ENCODE assay signal across 15 cellular contexts in genomic region chr14:61965030-61965745, GRCh38.
DNase-seq lines count a peak whose midpoint lies in the region; ATAC-seq and TF ChIP-seq lines count a peak whose summit lies in the region.
"Had no signal": no experiment of that assay in that cellular context is flagged by ENCODE, and none has a peak within 500 bp of the region (broad histone marks: within the 10 kb centered on the region; RNA-seq: fewer than 3 reads in every experiment).

No MANE protein-coding gene starts in this region.

- H3K9ac ChIP-seq in fibroblast of lung (ENCODE audit: insufficient read depth, low read length) (no peak overlapping the region), smooth muscle cell (ENCODE audit: low read depth) (peak overlapping the region; percentile 35)

- H3K36me3 Mint-ChIP-seq in activated CD4-positive, alpha-beta T cell treated with anti-CD3 and anti-CD28 coated beads for 36 hours (ENCODE audit: low read depth) = no peaks in the 10 kb centered on the region

- ATAC-seq in GM19328 (IDR thresholded peaks at IDR 0.05; ENCODE audit: unreplicated experiment) = no peak
- no peak for ATAC-seq in activated CD4-positive, alpha-beta T cell treated with anti-CD3 and anti-CD28 coated beads for 36 hours

- peak overlapping the region; percentile 69 for H3K4me2 ChIP-seq in fibroblast of lung (ENCODE audit: extremely low read depth, insufficient read depth, low read length)
- H3K4me2 ChIP-seq in smooth muscle cell = peak overlapping the region; percentile 60

- no peaks in the 10 kb centered on the region for H3K4me1 Mint-ChIP-seq in activated CD4-positive, alpha-beta T cell treated with anti-CD3 and anti-CD28 coated beads for 36 hours

- H3F3A ChIP-seq in smooth muscle cell (ENCODE audit: low read depth) = peaks cover 10% of the 10 kb centered on the region

- peak overlapping the region in 1 of 4 experiments; percentile 7 for H3K4me3 ChIP-seq in fibroblast of lung (replicated peaks in 1 of 4; ENCODE audit: control extremely low read depth in 1 of 4, insufficient read depth in 1 of 4, low read depth in 3 of 4, low read length in 4 of 4)
- no peak overlapping the region for H3K4me3 ChIP-seq in smooth muscle cell
- H3K4me3 ChIP-seq: coronary artery had no signal

- intact Hi-C loops in activated CD4-positive, alpha-beta T cell treated with anti-CD3 and anti-CD28 coated beads for 36 hours (cut with DNase I, micrococcal nuclease) = no loop called here

- H3K27me3 ChIP-seq in fibroblast of lung (ENCODE audit: control insufficient read depth, insufficient read depth, low read length) (no peaks in the 10 kb centered on the region), smooth muscle cell (ENCODE audit: low read depth) (no peaks in the 10 kb centered on the region)

- TF ChIP-seq CTCF in fibroblast of lung (conservative IDR thresholded peaks at IDR 0.05 in 1 of 2, IDR thresholded peaks at IDR 0.05 in 1 of 2; ENCODE audit: low read depth in 1 of 2, low read length in 2 of 2) (no peak), smooth muscle cell (IDR thresholded peaks at IDR 0.05; ENCODE audit: borderline replicate concordance, insufficient read depth, poor library complexity, severe bottlenecking) (no peak)

- DNase-seq in H4 (ENCODE audit: low spot score) = peak; percentile 57
- DNase-seq in RKO (ENCODE audit: low spot score) = peak; percentile 21
- peak; percentile 86 to 96 for DNase-seq in fibroblast of lung (ENCODE audit: low read depth in 2 of 2)
- DNase-seq in smooth muscle cell (lab: John Stamatoyannopoulos, UW; ENCODE audit: unreplicated experiment) = no peak
- no peak for DNase-seq in cerebellar nuclear complex (lab: John Stamatoyannopoulos, UW)
- DNase-seq in activated CD4-positive, alpha-beta T cell treated with anti-CD3 and anti-CD28 coated beads for 36 hours = no peak
- DNase-seq: activated CD4-positive, alpha-beta T cell treated with anti-CD3 and anti-CD28 coated beads, Interleukin-2, amount 50 U/mL, for 1 hour; activated gamma-delta T cell; DMS79; hippocampal formation; NCI-H1105; NCI-H69; substantia nigra had no signal

- H3K4me3 Mint-ChIP-seq in activated CD4-positive, alpha-beta T cell treated with anti-CD3 and anti-CD28 coated beads for 36 hours = no peak overlapping the region

- H3K27ac ChIP-seq in fibroblast of lung (ENCODE audit: insufficient read depth, low read length) (peak overlapping the region; percentile 34), smooth muscle cell (ENCODE audit: low read depth) (peak overlapping the region; percentile 85)
- H3K27ac ChIP-seq: coronary artery had no signal

- no peaks in the 10 kb centered on the region for H3K9me3 ChIP-seq in fibroblast of lung (ENCODE audit: control insufficient read depth, insufficient read depth, low read depth, low read length)
- no peaks in the 10 kb centered on the region for H3K9me3 ChIP-seq in smooth muscle cell (replicated peaks; ENCODE audit: low read depth)

- H4K20me1 ChIP-seq in fibroblast of lung (ENCODE audit: control insufficient read depth, extremely low read depth, insufficient read depth, low read length) (no peaks in the 10 kb centered on the region), smooth muscle cell (ENCODE audit: low read depth) (no peaks in the 10 kb centered on the region)

- POLR2A ChIA-PET in activated CD4-positive, alpha-beta T cell treated with anti-CD3 and anti-CD28 coated beads for 36 hours (lab: Charles Lee) = interaction anchor here (0.6 kb wide), 1 partner anchor 50 kb away, joined by 3 read pairs; no protein-coding TSS in a partner anchor

- 54% methylated on average over 2 of the region's 2 CpGs for WGBS in smooth muscle cell (ENCODE audit: low lambda C conversion rate)

- H3K27me3 Mint-ChIP-seq in activated CD4-positive, alpha-beta T cell treated with anti-CD3 and anti-CD28 coated beads for 36 hours = peaks cover 33% of the 10 kb centered on the region

- H3K4me1 ChIP-seq in fibroblast of lung (ENCODE audit: control insufficient read depth, extremely low read depth, insufficient read depth, low read length) (peaks cover 3% of the 10 kb centered on the region), smooth muscle cell (ENCODE audit: low read depth) (no peaks in the 10 kb centered on the region)

- CTCF ChIA-PET in activated CD4-positive, alpha-beta T cell treated with anti-CD3 and anti-CD28 coated beads for 36 hours (lab: Charles Lee) = interaction anchor here (0.8 kb wide), 1 partner anchor 127 kb away, joined by 4 read pairs; no protein-coding TSS in a partner anchor

- H3K27ac Mint-ChIP-seq in activated CD4-positive, alpha-beta T cell treated with anti-CD3 and anti-CD28 coated beads for 36 hours = no peak overlapping the region

- H2AFZ ChIP-seq in fibroblast of lung (ENCODE audit: low read length) = no peak overlapping the region
- peak overlapping the region; percentile 28 for H2AFZ ChIP-seq in smooth muscle cell (ENCODE audit: low read depth)

- no peaks in the 10 kb centered on the region for H3K9me3 Mint-ChIP-seq in activated CD4-positive, alpha-beta T cell treated with anti-CD3 and anti-CD28 coated beads for 36 hours (ENCODE audit: low read depth)

- H3K36me3 ChIP-seq in fibroblast of lung (ENCODE audit: control insufficient read depth, insufficient read depth, low read length) (no peaks in the 10 kb centered on the region), smooth muscle cell (ENCODE audit: low read depth) (no peaks in the 10 kb centered on the region)

- H3K79me2 ChIP-seq in fibroblast of lung (ENCODE audit: control insufficient read depth, insufficient read depth, low read length) = no peaks in the 10 kb centered on the region
- H3K79me2 ChIP-seq in smooth muscle cell (ENCODE audit: low read depth) = no peaks in the 10 kb centered on the region

Comparison
In these comparisons a context has a peak if more than half of its experiments do, and no peak if none do; other contexts are left out.
1. DNase-seq: peak in H4 (single experiment), RKO (single experiment) and fibroblast of lung (2 of 2); none in smooth muscle cell (single experiment), cerebellar nuclear complex (0 of 2) and activated CD4-positive, alpha-beta T cell treated with anti-CD3 and anti-CD28 coated beads for 36 hours (single experiment).